ENCODE assay signal across 8 cellular contexts in the genomic region with DNA sequence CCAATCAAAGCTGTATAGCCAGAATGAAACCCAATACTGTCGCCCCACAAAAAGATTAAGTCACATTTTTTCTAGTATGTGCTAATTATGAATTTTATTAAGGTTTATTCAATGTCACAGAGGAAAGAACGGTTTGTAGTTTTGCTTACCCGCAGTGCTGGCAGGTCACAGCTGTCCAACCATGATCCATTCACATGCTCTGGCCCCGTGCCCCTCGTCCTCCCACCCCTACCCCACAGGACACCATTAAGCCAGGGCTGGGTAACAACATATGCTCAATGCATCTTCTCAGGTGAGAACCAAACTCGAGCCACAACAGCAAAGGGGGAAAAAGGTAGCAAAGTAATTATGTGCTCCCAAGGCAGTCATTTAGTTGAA. TPM values are rescaled to one million over a fixed set of nuclear protein-coding genes. Genes with fewer than 3 reads are reported as not detected.
DNase-seq lines count a peak whose midpoint lies in the region; ATAC-seq and TF ChIP-seq lines count a peak whose summit lies in the region.

No MANE protein-coding gene starts in this region.

- H4K91ac ChIP-seq in IMR-90 (ENCODE audit: insufficient read depth, low read depth, low read length) = no peak overlapping the region

- intact Hi-C loops in IMR-90 (cut with micrococcal nuclease) (loop anchor here (5.0 kb wide), 1 partner anchor 34 kb away; no protein-coding TSS in a partner anchor), mammary epithelial cell (cut with micrococcal nuclease) (loop anchor here (1.0 kb wide), 2 partner anchors 36 to 38 kb away; a partner anchor contains a TSS)

- peaks cover 2% of the 10 kb centered on the region for H3K36me3 ChIP-seq in IMR-90 (ENCODE audit: control insufficient read depth, insufficient read depth, low read length)
- H3K36me3 ChIP-seq in mammary epithelial cell (ENCODE audit: insufficient read depth, low read length) = peaks cover 1% of the 10 kb centered on the region

- DNase-seq in AG04449 (ENCODE audit: low read depth, low spot score) = no peak
- DNase-seq in IMR-90 = no peak
- no peak for DNase-seq in mammary epithelial cell
- no peak for DNase-seq in naive B cell
- no peak for DNase-seq in cerebellar nuclear complex (lab: John Stamatoyannopoulos, UW)
- no peak for DNase-seq in DMS114 treated with DMSO at 0.1 percent for 48 hours (lab: John Stamatoyannopoulos, UW; ENCODE audit: unreplicated experiment)
- no peak for DNase-seq in iPS-NIHi7 (ENCODE audit: extremely low spot score)

- WGBS in IMR-90 (ENCODE audit: extremely low coverage in 2 of 2, insufficient read length in 1 of 2), 2 experiments = no CpG with 5 or more reads among the region's 6 CpGs
- 50% methylated on average over 6 of the region's 6 CpGs for WGBS in mammary epithelial cell (ENCODE audit: low coverage, missing lambda C conversion rate)

- H3K9ac ChIP-seq in IMR-90 (ENCODE audit: low read depth, low read length) (no peak overlapping the region; the same call in 1 of the 2 replicates), mammary epithelial cell (ENCODE audit: insufficient read depth, low read length) (no peak overlapping the region)

- H3K4me2 ChIP-seq in IMR-90 (ENCODE audit: low read depth, low read length) (peak overlapping the region; percentile 92), mammary epithelial cell (ENCODE audit: insufficient read depth, low read depth, low read length) (peak overlapping the region; percentile 60)

- H3K9me3 Mint-ChIP-seq in naive B cell = no peaks in the 10 kb centered on the region

- no peak overlapping the region for H3K23ac ChIP-seq in IMR-90 (ENCODE audit: low read depth, low read length)

- no peak for ATAC-seq in IMR-90 (ENCODE audit: low read depth)
- no peak for ATAC-seq in naive B cell (ENCODE audit: low read depth in 2 of 2)
- ATAC-seq in HG03095 (IDR thresholded peaks at IDR 0.05; ENCODE audit: unreplicated experiment) = no peak

- CTCF ChIA-PET in AG04449 (lab: Yijun Ruan, JAX) = interaction anchor here (1.1 to 1.3 kb wide), 3 partner anchors 15 to 36 kb away, joined by 3 to 5 read pairs (median 4); no protein-coding TSS in a partner anchor
- CTCF ChIA-PET in IMR-90 (lab: Yijun Ruan, JAX) = interaction anchor here (0.5 to 1.0 kb wide), 3 partner anchors 18 to 114 kb away, joined by 3 to 4 read pairs (median 4); no protein-coding TSS in a partner anchor
- CTCF ChIA-PET in mammary epithelial cell (lab: Charles Lee; ENCODE audit: low non-redundant PET) = no interaction called here

- no peaks in the 10 kb centered on the region for H3K36me3 Mint-ChIP-seq in naive B cell

- H3K4me1 Mint-ChIP-seq in naive B cell = peaks cover 6 to 18% (median 15%) of the 10 kb centered on the region in 3 donors

- BruUV-seq in IMR-90 (replicated peaks; lab: Mats Ljungman, UMichigan) = no TSS peak
- BruUV-seq in mammary epithelial cell (replicated peaks; lab: Mats Ljungman, UMichigan) = no TSS peak

- H4K20me1 ChIP-seq in IMR-90 (ENCODE audit: insufficient read depth, low read length) = no peaks in the 10 kb centered on the region
- H4K20me1 ChIP-seq in mammary epithelial cell (ENCODE audit: insufficient read depth, low read length) = no peaks in the 10 kb centered on the region

- no peak for TF ChIP-seq RAD21 in IMR-90 (IDR thresholded peaks at IDR 0.05; ENCODE audit: low read length)

- H3K27me3 ChIP-seq in IMR-90 (ENCODE audit: control insufficient read depth, insufficient read depth, low read length) (no peaks in the 10 kb centered on the region), mammary epithelial cell (ENCODE audit: insufficient read depth, low read length) (no peaks in the 10 kb centered on the region)

- peaks cover 5 to 9% of the 10 kb centered on the region in 2 experiments; a peak in 2 of 4 replicates for H3K79me1 ChIP-seq in IMR-90 (ENCODE audit: low read depth in 1 of 2, low read length in 2 of 2)

- H2BK20ac ChIP-seq in IMR-90 (ENCODE audit: low read depth, low read length) = no peak overlapping the region

- H3K4me3 Mint-ChIP-seq in naive B cell = peak overlapping the region; percentile 65 to 95 (median 92)

- H3K27ac ChIP-seq in IMR-90 (ENCODE audit: insufficient read depth, low read length) = no peak overlapping the region; the same call in 1 of the 2 replicates
- H3K27ac ChIP-seq in mammary epithelial cell (ENCODE audit: insufficient read depth, low read depth, low read length) = no peak overlapping the region

- peaks cover 5% of the 10 kb centered on the region; the same call in 1 of the 2 replicates for H3K9me1 ChIP-seq in IMR-90 (ENCODE audit: insufficient read depth, low read length)

- peaks cover 3% of the 10 kb centered on the region; the same call in 1 of the 2 replicates for H3K4me1 ChIP-seq in IMR-90 (ENCODE audit: control insufficient read depth, insufficient read depth, low read length)
- H3K4me1 ChIP-seq in mammary epithelial cell (ENCODE audit: insufficient read depth, low read length) = peaks cover 3% of the 10 kb centered on the region

- H3K14ac ChIP-seq in IMR-90 (replicated peaks; ENCODE audit: low read depth, low read length) = peak overlapping the region; percentile 34; the same call in 1 of the 2 replicates

- no peak overlapping the region for H3K4ac ChIP-seq in IMR-90 (ENCODE audit: low read depth, low read length)

- no peak overlapping the region for H2BK15ac ChIP-seq in IMR-90 (ENCODE audit: low read depth, low read length)

- H2AK5ac ChIP-seq in IMR-90 (ENCODE audit: low read depth, low read length) = no peak overlapping the region

- dilution Hi-C loops in IMR-90 (cut with HindIII; ENCODE audit: low sequenced_read_pairs, unreplicated experiment) (no loop called here), mammary epithelial cell (cut with HindIII; ENCODE audit: low sequenced_read_pairs) (loop anchor here (5.0 kb wide), 1 partner anchor 34 kb away; no protein-coding TSS in a partner anchor)

- in situ Hi-C loops in IMR-90 (cut with MboI; ENCODE audit: low sequenced_read_pairs) = no loop called here
- in situ Hi-C loops in mammary epithelial cell (cut with MboI; ENCODE audit: low sequenced_read_pairs in 2 of 2) = no loop called here

- no peaks in the 10 kb centered on the region for H3K27me3 Mint-ChIP-seq in naive B cell

- TF ChIP-seq CTCF in AG04449 (IDR thresholded peaks at IDR 0.05; ENCODE audit: insufficient read depth, low read length, missing control alignments) (no peak), IMR-90 (conservative IDR thresholded peaks at IDR 0.05; ENCODE audit: low read depth, low read length) (no peak), mammary epithelial cell (conservative IDR thresholded peaks at IDR 0.05 in 1 of 2, IDR thresholded peaks at IDR 0.05 in 1 of 2; ENCODE audit: extremely low read depth in 1 of 2, insufficient read depth in 1 of 2, low read depth in 1 of 2, low read length in 2 of 2) (no peak)

- peak overlapping the region; percentile 79 for H3K4me3 ChIP-seq in AG04449 (ENCODE audit: low read depth, low read length)
- peak overlapping the region; percentile 38; the same call in 1 of the 2 replicates for H3K4me3 ChIP-seq in IMR-90 (ENCODE audit: insufficient read depth, low read depth, low read length)
- H3K4me3 ChIP-seq in mammary epithelial cell (replicated peaks in 1 of 3; ENCODE audit: insufficient read depth in 1 of 3, low read depth in 2 of 3, low read length in 3 of 3) = peak overlapping the region in 2 of 3 experiments; percentile 15 to 42

- no peak overlapping the region for H2AK9ac ChIP-seq in IMR-90 (replicated peaks; ENCODE audit: low read depth, low read length, poor library complexity)

- peak overlapping the region; percentile 76 for H2AFZ ChIP-seq in IMR-90 (replicated peaks; ENCODE audit: low read length, poor library complexity)
- peak overlapping the region; percentile 97 for H2AFZ ChIP-seq in mammary epithelial cell (ENCODE audit: low read depth, low read length)

- no peaks in the 10 kb centered on the region for H3K79me2 ChIP-seq in mammary epithelial cell (ENCODE audit: insufficient read depth, low read length)

- no peak for TF ChIP-seq POLR2A in IMR-90 (IDR thresholded peaks at IDR 0.05; ENCODE audit: low read depth, low read length)

- peak overlapping the region in 4 of 6 donors; percentile 73 to 88 (median 81) for H3K27ac Mint-ChIP-seq in naive B cell

- no peak overlapping the region for H2BK120ac ChIP-seq in IMR-90 (ENCODE audit: low read depth, low read length)

- H4K5ac ChIP-seq in IMR-90 (ENCODE audit: low read depth, low read length) = no peak overlapping the region

- no peak overlapping the region for H2BK5ac ChIP-seq in IMR-90 (ENCODE audit: low read depth, low read length, poor library complexity, severe bottlenecking)

- no peak overlapping the region for H3K18ac ChIP-seq in IMR-90 (ENCODE audit: low read depth, low read length)

- no peaks in the 10 kb centered on the region for H3K9me3 ChIP-seq in IMR-90 (ENCODE audit: control insufficient read depth, insufficient read depth, low read length)
- no peaks in the 10 kb centered on the region for H3K9me3 ChIP-seq in mammary epithelial cell (replicated peaks; ENCODE audit: insufficient read depth, low read length)

- POLR2A ChIA-PET in AG04449 (lab: Yijun Ruan, JAX) = interaction anchor here (0.8 to 1.4 kb wide), 3 partner anchors 13 to 39 kb away, joined by 3 to 6 read pairs (median 3); a partner anchor contains a TSS
- POLR2A ChIA-PET in IMR-90 (lab: Charles Lee; ENCODE audit: unreplicated experiment) = interaction anchor here (0.6 to 1.0 kb wide), 2 partner anchors 35 to 37 kb away, joined by 3 read pairs; a partner anchor contains a TSS

- no peak overlapping the region for H3K56ac ChIP-seq in IMR-90 (ENCODE audit: extremely low read depth, insufficient read depth, low read length)

- no peak overlapping the region; a peak in 1 of 4 replicates for H4K8ac ChIP-seq in IMR-90 (ENCODE audit: low read depth in 2 of 2, low read length in 2 of 2)

RNA-seq across cellular contexts. Expression of a gene that starts 0.6 kb away (rescaled TPM):
- total RNA-seq in IMR-90 (2012; rRNA removed) (4.5 and 5.3 TPM in 2 replicates), mammary epithelial cell (10 to 100 TPM; 12.0 to 13.5 TPM)
- polyA plus RNA-seq in IMR-90 (2012; rRNA removed) (8.0 and 9.3 TPM in 2 replicates), mammary epithelial cell (4.8 TPM), naive B cell (ENCODE audit: low read depth in 6 of 6) (1 to 10 TPM; 1.5 to 5.0 (median 2.9) TPM)
- 3.6 and 4.2 TPM in 2 replicates for polyA plus RNA-seq in IMR-90 (2012; cell fraction: cytosol; rRNA removed)
- 53.0 and 87.6 TPM in 2 replicates for polyA plus RNA-seq in IMR-90 (2012; cell fraction: nucleus; rRNA removed; ENCODE audit: low replicate concordance)
- polyA minus RNA-seq in mammary epithelial cell = 1.6 TPM

RNA-seq across cellular contexts. Expression of a gene that starts 36.7 kb away (rescaled TPM):
- total RNA-seq in IMR-90 (2012; rRNA removed) = 13.3 and 15.3 TPM in 2 replicates
- polyA plus RNA-seq in IMR-90 (2012; rRNA removed) = 42.5 and 55.5 TPM in 2 replicates
- 44.8 and 51.3 TPM in 2 replicates for polyA plus RNA-seq in IMR-90 (2012; cell fraction: cytosol; rRNA removed)
- 108 and 241 TPM in 2 replicates for polyA plus RNA-seq in IMR-90 (2012; cell fraction: nucleus; rRNA removed; ENCODE audit: low replicate concordance)
- total RNA-seq in mammary epithelial cell = 10 to 100 TPM; 24.0 to 67.6 TPM
- 46.3 TPM for polyA plus RNA-seq in mammary epithelial cell
- polyA minus RNA-seq in mammary epithelial cell = 29.7 TPM
- 10 to 100 TPM; 47.3 to 68.8 (median 59.7) TPM for polyA plus RNA-seq in naive B cell (ENCODE audit: low read depth in 6 of 6)

RNA-seq across cellular contexts. Expression of a gene that starts 37.5 kb away (rescaled TPM):
- total RNA-seq in IMR-90 (2012; rRNA removed) = 61.9 and 94.8 TPM in 2 replicates
- polyA plus RNA-seq in IMR-90 (2012; rRNA removed) = 14.9 and 16.1 TPM in 2 replicates
- 6.6 and 12.3 TPM in 2 replicates for polyA plus RNA-seq in IMR-90 (2012; cell fraction: cytosol; rRNA removed)
- polyA plus RNA-seq in IMR-90 (2012; cell fraction: nucleus; rRNA removed; ENCODE audit: low replicate concordance) = 13.2 and 21.8 TPM in 2 replicates
- 10 to 100 TPM; 37.7 to 88.0 TPM for total RNA-seq in mammary epithelial cell
- 28.3 TPM for polyA plus RNA-seq in mammary epithelial cell
- polyA minus RNA-seq in mammary epithelial cell = 166 TPM
- polyA plus RNA-seq in naive B cell (ENCODE audit: low read depth in 6 of 6) = 10 to 100 TPM in 3 of 6 donors, 1 to 10 TPM in 3; 6.4 to 15.5 (median 10.6) TPM

RNA-seq across cellular contexts. Expression of a gene that starts 37.6 kb away (rescaled TPM):
- 14.7 and 15.6 TPM in 2 replicates for total RNA-seq in IMR-90 (2012; rRNA removed)
- 17.1 and 17.9 TPM in 2 replicates for polyA plus RNA-seq in IMR-90 (2012; rRNA removed)
- polyA plus RNA-seq in IMR-90 (2012; cell fraction: cytosol; rRNA removed) = 18.9 and 28.9 TPM in 2 replicates
- polyA plus RNA-seq in IMR-90 (2012; cell fraction: nucleus; rRNA removed; ENCODE audit: low replicate concordance) = 34.0 and 51.0 TPM in 2 replicates
- total RNA-seq in mammary epithelial cell = 10 to 100 TPM; 17.5 to 18.3 TPM
- polyA plus RNA-seq in mammary epithelial cell = 20.9 TPM
- 30.0 TPM for polyA minus RNA-seq in mammary epithelial cell
- 10 to 100 TPM; 24.4 to 62.0 (median 31.3) TPM for polyA plus RNA-seq in naive B cell (ENCODE audit: low read depth in 6 of 6)

RNA-seq across cellular contexts. Expression of a gene that starts 44.7 kb away (rescaled TPM):
- 7.9 and 8.1 TPM in 2 replicates for total RNA-seq in IMR-90 (2012; rRNA removed)
- polyA plus RNA-seq in IMR-90 (2012; rRNA removed) = 10.6 and 10.8 TPM in 2 replicates
- polyA plus RNA-seq in IMR-90 (2012; cell fraction: cytosol; rRNA removed) = 5.7 and 8.8 TPM in 2 replicates
- 17.0 and 21.9 TPM in 2 replicates for polyA plus RNA-seq in IMR-90 (2012; cell fraction: nucleus; rRNA removed; ENCODE audit: low replicate concordance)
- total RNA-seq in mammary epithelial cell = 10 to 100 TPM; 19.3 to 20.2 TPM
- polyA plus RNA-seq in mammary epithelial cell = 6.8 TPM
- 25.9 TPM for polyA minus RNA-seq in mammary epithelial cell
- polyA plus RNA-seq in naive B cell (ENCODE audit: low read depth in 6 of 6) = 10 to 100 TPM; 15.4 to 33.0 (median 23.4) TPM

Comparison
In these comparisons a context has a peak if more than half of its experiments do, and no peak if none do; other contexts are left out.
1. H3K4me3 ChIP-seq: peak in every context shown above with its lines; median percentile 79 in AG04449; 38 in IMR-90; 28 in mammary epithelial cell.